In genomic region chr19:4687396-4687795, GRCh38 we compare ENCODE assay signal across 15 cellular contexts.
"Had no signal": no experiment of that assay in that cellular context is flagged by ENCODE, and none has a peak within 500 bp of the region (broad histone marks: within the 10 kb centered on the region; RNA-seq: fewer than 3 reads in every experiment).

No MANE protein-coding gene starts in this region.

- H3K4me1 ChIP-seq: esophagus squamous epithelium, prostate gland, upper lobe of left lung had no signal

- H3K9me3 ChIP-seq: esophagus squamous epithelium, gastrocnemius medialis, ovary, prostate gland, upper lobe of left lung had no signal

- H3K36me3 ChIP-seq: ovary had no signal

- DNase-seq: activated CD4-positive, alpha-beta T cell treated with anti-CD3 and anti-CD28 coated beads for 1 hour; activated CD4-positive, alpha-beta T cell treated with anti-CD3 and anti-CD28 coated beads, Interleukin-2, amount 50 U/mL, for 1 hour; activated gamma-delta T cell treated with Interleukin-2 at 50 U/mL for 16 hours; activated T-cell treated with anti-CD3 and anti-CD28 coated beads, Interleukin-2, amount 50 U/mL, for 1 hour; aorta; brain microvascular endothelial cell; esophagus squamous epithelium; gastrocnemius medialis; ovary; stimulated activated CD4-positive, alpha-beta T cell treated with anti-CD3 and anti-CD28 coated beads, Interleukin-4, amount 100 ng/mL, for 24 hours; stimulated activated naive CD4-positive, alpha-beta T cell treated with Interleukin-2 at 50 U/mL for 16 hours; T-helper 9 cell; upper lobe of left lung had no signal

- ATAC-seq: gastrocnemius medialis; natural killer cell treated with Interleukin-12 subunit alpha and Interleukin-12 subunit beta and Interleukin-15 and Interleukin-18, amount 100 ng/mL, for 72 hours had no signal

- H3K27me3 ChIP-seq: brain microvascular endothelial cell, esophagus squamous epithelium, gastrocnemius medialis, ovary, upper lobe of left lung had no signal

- H3K4me3 ChIP-seq: esophagus squamous epithelium, gastrocnemius medialis, ovary, prostate gland, upper lobe of left lung had no signal

- H3K27ac ChIP-seq: brain microvascular endothelial cell, esophagus squamous epithelium, gastrocnemius medialis, ovary, prostate gland, upper lobe of left lung had no signal
